Comparison of ENCODE assay signal across 12 cellular contexts in the genomic region with DNA sequence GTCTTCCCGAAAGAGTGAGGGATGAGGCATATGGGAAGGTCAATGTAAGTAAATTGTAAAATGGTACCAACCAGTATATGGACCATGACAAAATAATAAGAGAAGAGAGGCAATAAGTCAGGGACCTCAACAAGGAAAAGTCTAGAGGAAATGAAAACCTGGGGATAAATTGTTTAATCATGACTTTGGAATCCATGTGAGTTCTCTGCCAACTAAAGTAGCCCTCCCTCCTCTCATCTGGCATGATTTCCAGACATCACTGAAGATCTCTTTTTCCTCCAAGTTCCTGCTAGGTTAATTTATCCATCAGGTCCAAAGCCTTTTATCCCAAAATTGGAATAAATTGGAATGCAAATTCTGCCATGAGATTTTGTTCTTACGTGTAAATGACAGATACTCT.
"Had no signal": no experiment of that assay in that cellular context is flagged by ENCODE, and none has a peak within 500 bp of the region (broad histone marks: within the 10 kb centered on the region; RNA-seq: fewer than 3 reads in every experiment).

No MANE protein-coding gene starts in this region.

- H3K36me3 ChIP-seq: gastroesophageal sphincter, suprapubic skin had no signal

- H3K27ac ChIP-seq: coronary artery, gastroesophageal sphincter, suprapubic skin had no signal

- DNase-seq: activated naive CD4-positive, alpha-beta T cell; activated naive CD8-positive, alpha-beta T cell treated with anti-CD3 and anti-CD28 coated beads, Interleukin-2, amount 10 ng/mL, durations not matched to agents 7 days and 5 days; anterior cingulate cortex; central memory CD4-positive, alpha-beta T cell; kidney glomerular epithelial cell; occipital lobe; right cardiac atrium; T-cell; T1000 had no signal

- H3K4me1 ChIP-seq: gastroesophageal sphincter, suprapubic skin had no signal

- H3K4me3 ChIP-seq: coronary artery, gastroesophageal sphincter, suprapubic skin had no signal

- H3K9me3 ChIP-seq: gastroesophageal sphincter, suprapubic skin had no signal

- H3K27me3 ChIP-seq: gastroesophageal sphincter, suprapubic skin had no signal
